ENCODE assay signal across 8 cellular contexts in genomic region chr6:33208089-33208967, GRCh38. TPM values are rescaled to one million over a fixed set of nuclear protein-coding genes. Genes with fewer than 3 reads are reported as not detected.
DNase-seq lines count a peak whose midpoint lies in the region; ATAC-seq and TF ChIP-seq lines count a peak whose summit lies in the region.

Gene RING1 (plus strand): TSS chr6:33208500. CDS start chr6:33208823, 323 bp downstream.

- TF ChIP-seq CTCF in Peyer's patch (IDR thresholded peaks at IDR 0.05) = peak in 1 of 6 experiments; percentile 11

- H3K36me3 ChIP-seq in Peyer's patch (peaks cover 0 to 25% (median 0%) of the 10 kb centered on the region in 3 donors), muscle layer of colon (ENCODE audit: insufficient read depth, low read length) (peaks cover 36% of the 10 kb centered on the region)

- H3K9ac ChIP-seq in muscle layer of colon (ENCODE audit: low read length) = peak within 1 kb of the TSS; percentile 96

- DNase-seq in 8988T (peak; percentile 95), HT-29 (ENCODE audit: low spot score) (peak; percentile 73), Peyer's patch (peak; percentile 88 to 95 (median 91))
- peak; percentile 84 to 90 for DNase-seq in activated T-cell treated with anti-CD3 and anti-CD28 coated beads, Interleukin-2, amount 50 U/mL, for 48 hours
- peak; percentile 88 for DNase-seq in stimulated activated CD8-positive, alpha-beta memory T cell treated with anti-CD3 and anti-CD28 coated beads, Interleukin-4, amount 100 ng/mL, for 48 hours

- H3K9me3 ChIP-seq in Peyer's patch = no peaks in the 10 kb centered on the region
- H3K9me3 ChIP-seq in muscle layer of colon (ENCODE audit: low read length) = no peaks in the 10 kb centered on the region

- H3K27ac ChIP-seq in Peyer's patch (peak within 1 kb of the TSS; percentile 91 to 98 (median 94)), muscle layer of colon (ENCODE audit: low read depth, low read length) (peak within 1 kb of the TSS; percentile 99)

- H3K27me3 ChIP-seq in Peyer's patch (no peaks in the 10 kb centered on the region), muscle layer of colon (ENCODE audit: control insufficient read depth in 1 of 2, insufficient read depth in 2 of 2, low read length in 2 of 2) (no peaks in the 10 kb centered on the region)

- H3K4me3 ChIP-seq in Peyer's patch (peak within 1 kb of the TSS; percentile 82 to 89 (median 88)), muscle layer of colon (ENCODE audit: low read depth in 1 of 2, low read length in 2 of 2) (peak within 1 kb of the TSS; percentile 91 to 98)

- peak; percentile 64 for ATAC-seq in esophagus mucosa

- H3K4me1 ChIP-seq in Peyer's patch = peaks cover 0 to 42% (median 18%) of the 10 kb centered on the region in 4 donors
- H3K4me1 ChIP-seq in muscle layer of colon (ENCODE audit: insufficient read depth, low read length) = peaks cover 33% of the 10 kb centered on the region

- TF ChIP-seq POLR2A in GM15510 (IDR thresholded peaks at IDR 0.05; ENCODE audit: borderline replicate concordance, extremely low read depth, insufficient read length) (peak; percentile 95), Peyer's patch (IDR thresholded peaks at IDR 0.05) (peak; percentile 94 to 95)

RNA-seq across cellular contexts. Expression of gene RING1, which starts in this region (rescaled TPM):
- total RNA-seq in HT-29 (2014; rRNA removed; shearing (Covaris generic)) = 36.1 and 37.2 TPM in 2 replicates
- total RNA-seq in Peyer's patch (10 to 100 TPM; 18.2 to 38.0 (median 20.7) TPM), esophagus mucosa (27.0 TPM)

Comparison
In these comparisons a context has a peak if more than half of its experiments do, and no peak if none do; other contexts are left out.
1. Peak in every context shown above with its lines: DNase-seq, ATAC-seq, H3K4me3 ChIP-seq and H3K27ac ChIP-seq.